11 cellular contexts compared by ENCODE assay signal in genomic region chr9:99595796-99596195, GRCh38.
DNase-seq lines count a peak whose midpoint lies in the region; ATAC-seq lines count a peak whose summit lies in the region.
"Had no signal": no experiment of that assay in that cellular context is flagged by ENCODE, and none has a peak within 500 bp of the region (broad histone marks: within the 10 kb centered on the region; RNA-seq: fewer than 3 reads in every experiment).

No MANE protein-coding gene starts in this region.

- intact Hi-C loops in posterior vena cava (cut with DNase I), result no loop called here

- peak; percentile 56 for ATAC-seq in HG02642 (IDR thresholded peaks at IDR 0.05; ENCODE audit: poor library complexity, unreplicated experiment)
- ATAC-seq: right cardiac atrium had no signal

- DNase-seq in SKM-1 treated with dmso at 0.1 percent for 144 hours (lab: John Stamatoyannopoulos, UW; ENCODE audit: unreplicated experiment) (peak; percentile 22), SKM-1 (lab: John Stamatoyannopoulos, UW; ENCODE audit: unreplicated experiment) (no peak), NOMO-1 treated with DMSO at 0.1 percent for 48 hours (lab: John Stamatoyannopoulos, UW; ENCODE audit: unreplicated experiment) (peak; percentile 67), pons (ENCODE audit: low spot score) (peak; percentile 53), posterior vena cava (ENCODE audit: low spot score) (no peak), NCI-H187 treated with DMSO at 0.1 percent for 48 hours (lab: John Stamatoyannopoulos, UW) (no peak), NCI-H1436 (lab: John Stamatoyannopoulos, UW) (no peak)
- DNase-seq: esophagus squamous epithelium, NCI-H526 treated with DMSO at 0.1 percent for 48 hours, right cardiac atrium had no signal

Comparison
In these comparisons a context has a peak if more than half of its experiments do, and no peak if none do; other contexts are left out.
1. DNase-seq: peak in SKM-1 treated with dmso at 0.1 percent for 144 hours (single experiment), NOMO-1 treated with DMSO at 0.1 percent for 48 hours (single experiment) and pons (single experiment); none in SKM-1 (single experiment), posterior vena cava (single experiment), NCI-H187 treated with DMSO at 0.1 percent for 48 hours (single experiment) and NCI-H1436 (single experiment).